Comparison of ENCODE assay signal across 17 cellular contexts in the genomic region with DNA sequence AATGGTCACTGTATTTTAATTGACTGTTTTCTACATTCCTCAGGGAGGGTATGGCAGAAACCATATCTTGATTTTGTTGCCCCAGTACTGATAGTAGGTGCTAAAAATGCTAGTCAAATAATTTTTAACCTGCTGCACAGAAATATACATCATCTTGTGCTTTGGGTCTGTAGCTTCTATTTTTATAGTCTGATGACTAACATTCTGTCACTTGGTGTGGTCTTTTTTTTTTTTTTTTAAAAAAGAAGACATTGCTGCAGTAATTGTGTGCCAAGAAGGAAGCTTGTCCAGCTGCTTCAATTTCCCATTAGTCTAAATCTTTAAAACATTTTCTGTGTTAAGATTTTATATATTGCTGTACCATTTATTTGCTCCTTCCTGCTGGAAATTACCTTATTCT.
DNase-seq lines count a peak whose midpoint lies in the region; ATAC-seq, FAIRE-seq and TF ChIP-seq lines count a peak whose summit lies in the region.
"Had no signal": no experiment of that assay in that cellular context is flagged by ENCODE, and none has a peak within 500 bp of the region (broad histone marks: within the 10 kb centered on the region; RNA-seq: fewer than 3 reads in every experiment).

No MANE protein-coding gene starts in this region.

- H3K27ac ChIP-seq in layer of hippocampus (ENCODE audit: low read depth, low read length) (peak overlapping the region; percentile 5), MM.1S (ENCODE audit: low read length) (no peak overlapping the region), A673 (ENCODE audit: low read depth, low read length, poor library complexity, severe bottlenecking) (no peak overlapping the region)
- H3K27ac ChIP-seq: testis had no signal

- H3K79me2 ChIP-seq in MM.1S (ENCODE audit: low read length), result no peaks in the 10 kb centered on the region

- no peaks in the 10 kb centered on the region for H3K36me3 Mint-ChIP-seq in CD14-positive monocyte
- no peaks in the 10 kb centered on the region for H3K36me3 Mint-ChIP-seq in activated B cell treated with CpG ODN at 0.5 μM for 24 hours (ENCODE audit: low read depth)

- peak; percentile 76 for FAIRE-seq in GM12891 (lab: Jason Lieb, UNC)
- FAIRE-seq: HepG2 had no signal

- H3K9me2 ChIP-seq in MM.1S (replicated peaks; ENCODE audit: insufficient read depth, low read length), result no peaks in the 10 kb centered on the region
- H3K9me2 ChIP-seq: SK-N-SH had no signal

- H3K36me3 ChIP-seq in MM.1S (replicated peaks; ENCODE audit: insufficient read depth, low read length) (no peaks in the 10 kb centered on the region), A673 (ENCODE audit: insufficient read depth, low read length, poor library complexity, severe bottlenecking) (no peaks in the 10 kb centered on the region)
- H3K36me3 ChIP-seq: adrenal gland had no signal

- H3K4me1 ChIP-seq in MM.1S (ENCODE audit: low read length) (peaks cover 37% of the 10 kb centered on the region), A673 (ENCODE audit: insufficient read depth, low read length, poor library complexity, severe bottlenecking) (no peaks in the 10 kb centered on the region)

- POLR2A ChIA-PET in activated B cell treated with CpG ODN at 0.5 μM for 24 hours (lab: Charles Lee), result interaction anchor here (0.5 to 2.8 kb wide), 3 partner anchors 53 to 538 kb away, joined by 4 to 15 read pairs (median 4); partner anchors contain the start of gene UMAD1
- POLR2A ChIA-PET in A673 (lab: Charles Lee; ENCODE audit: low non-redundant PET), result no interaction called here

- no peak for TF ChIP-seq POLR2A in GM12891 (IDR thresholded peaks at IDR 0.05; ENCODE audit: low read depth, low read length)

- CTCF ChIA-PET in activated B cell treated with CpG ODN at 0.5 μM for 24 hours (lab: Charles Lee) (interaction anchor here (0.6 to 1.3 kb wide), 3 partner anchors 12 to 497 kb away, joined by 3 to 8 read pairs (median 5); no protein-coding TSS in a partner anchor), A673 (lab: Charles Lee) (no interaction called here)

- H3K4me3 Mint-ChIP-seq in CD14-positive monocyte (no peak overlapping the region), activated B cell treated with CpG ODN at 0.5 μM for 24 hours (peak overlapping the region; percentile 48)

- ATAC-seq in activated B cell treated with CpG ODN at 0.5 μM for 24 hours (ENCODE audit: low read depth), result no peak
- ATAC-seq: HepG2 had no signal

- H3K27me3 ChIP-seq in layer of hippocampus (ENCODE audit: control insufficient read depth, insufficient read depth, low read length) (no peaks in the 10 kb centered on the region), MM.1S (replicated peaks; ENCODE audit: insufficient read depth, low read length) (peaks cover 4% of the 10 kb centered on the region; the same call in 1 of the 2 replicates), A673 (replicated peaks; ENCODE audit: insufficient read depth, low read depth, low read length, poor library complexity) (no peaks in the 10 kb centered on the region)
- H3K27me3 ChIP-seq: adrenal gland, testis had no signal

- H3K4me1 Mint-ChIP-seq in CD14-positive monocyte, result peaks cover 61% of the 10 kb centered on the region
- H3K4me1 Mint-ChIP-seq in activated B cell treated with CpG ODN at 0.5 μM for 24 hours, result peaks cover 61% of the 10 kb centered on the region

- H3K4me2 ChIP-seq in MM.1S (ENCODE audit: low read depth, low read length), result no peak overlapping the region
- H3K4me2 ChIP-seq: SK-N-SH had no signal

- TF ChIP-seq CTCF in CD14-positive monocyte (IDR thresholded peaks at IDR 0.05) (no peak), activated B cell treated with CpG ODN at 0.5 μM for 24 hours (IDR thresholded peaks at IDR 0.05) (no peak), MM.1S (IDR thresholded peaks at IDR 0.05; ENCODE audit: low read length) (no peak), A673 (conservative IDR thresholded peaks at IDR 0.05; ENCODE audit: low read depth, low read length) (no peak)

- H2AFZ ChIP-seq in MM.1S (ENCODE audit: low read length), result no peak overlapping the region

- no peaks in the 10 kb centered on the region for H3K9me3 Mint-ChIP-seq in CD14-positive monocyte
- H3K9me3 Mint-ChIP-seq in activated B cell treated with CpG ODN at 0.5 μM for 24 hours, result no peaks in the 10 kb centered on the region

- BruUV-seq in A673 (replicated peaks; lab: Mats Ljungman, UMichigan), result no TSS peak

- H3F3A ChIP-seq in MM.1S (ENCODE audit: insufficient read depth, low read length), result peaks cover 27% of the 10 kb centered on the region

- H3K27me3 Mint-ChIP-seq in CD14-positive monocyte (ENCODE audit: low read depth in 3 of 3), result no peaks in the 10 kb centered on the region
- no peaks in the 10 kb centered on the region for H3K27me3 Mint-ChIP-seq in activated B cell treated with CpG ODN at 0.5 μM for 24 hours

- H3K9me3 ChIP-seq in MM.1S (replicated peaks; ENCODE audit: insufficient read depth, low read length) (no peaks in the 10 kb centered on the region), A673 (ENCODE audit: low read depth, low read length, poor library complexity, severe bottlenecking) (no peaks in the 10 kb centered on the region)
- H3K9me3 ChIP-seq: adrenal gland, SK-N-SH, testis had no signal

- no peaks in the 10 kb centered on the region for H4K20me1 ChIP-seq in MM.1S (ENCODE audit: insufficient read depth, low read length)

- H3K27ac Mint-ChIP-seq in CD14-positive monocyte (peak overlapping the region in 5 of 7 donors; percentile 10 to 87 (median 78)), activated B cell treated with CpG ODN at 0.5 μM for 24 hours (peak overlapping the region; percentile 67)

- intact Hi-C loops in CD14-positive monocyte (cut with micrococcal nuclease), result no loop called here
- intact Hi-C loops in activated B cell treated with CpG ODN at 0.5 μM for 24 hours (cut with micrococcal nuclease), result no loop called here
- intact Hi-C loops in A673 (cut with micrococcal nuclease; ENCODE audit: unreplicated experiment), result no loop called here

- H3K4me3 ChIP-seq in MM.1S (ENCODE audit: low read length) (no peak overlapping the region), A673 (ENCODE audit: low read depth, low read length, poor library complexity, severe bottlenecking) (no peak overlapping the region)
- H3K4me3 ChIP-seq: adrenal gland, testis had no signal

- no peak overlapping the region for H3K9ac ChIP-seq in MM.1S (ENCODE audit: low read length)
- H3K9ac ChIP-seq: SK-N-SH had no signal

- DNase-seq in CD14-positive monocyte (ENCODE audit: low spot score), result no peak
- DNase-seq in GM12891 (ENCODE audit: insufficient read length, low spot score), result no peak
- DNase-seq in activated B cell treated with CpG ODN at 0.5 μM for 24 hours, result no peak
- no peak for DNase-seq in NCI-H1694 treated with DMSO at 0.1 percent for 48 hours (lab: John Stamatoyannopoulos, UW)
- DNase-seq in medulla oblongata (ENCODE audit: extremely low spot score), result no peak
- DNase-seq in MM.1S, result no peak
- no peak for DNase-seq in A673 (ENCODE audit: low spot score)
- DNase-seq: activated CD4-positive, CD25-positive, alpha-beta regulatory T cell treated with anti-CD3 and anti-CD28 coated beads, Interleukin-2, amount 50 U/mL, for 72 hours; adrenal gland; foreskin fibroblast; NCI-H1694; NCI-H82; retina; SK-N-SH; testis had no signal

TF ChIP-seq in GM12891, 5 proteins besides CTCF, POLR2A, EP300 and RAD21:
- TF ChIP-seq PAX5 (IDR thresholded peaks at IDR 0.05; ENCODE audit: insufficient read depth, low read length, severe bottlenecking), result no peak
- TF ChIP-seq POLR2AphosphoS5 (IDR thresholded peaks at IDR 0.05; ENCODE audit: low read depth, low read length), result no peak
- no peak for TF ChIP-seq TAF1 (IDR thresholded peaks at IDR 0.05; ENCODE audit: low read depth, low read length)
- TF ChIP-seq SPI1 (IDR thresholded peaks at IDR 0.05; ENCODE audit: low read depth, low read length), result no peak
- TF ChIP-seq POU2F2 (IDR thresholded peaks at IDR 0.05; ENCODE audit: low read depth, low read length), result no peak
